ENCODE assay signal across 1 cellular context in the genomic region with DNA sequence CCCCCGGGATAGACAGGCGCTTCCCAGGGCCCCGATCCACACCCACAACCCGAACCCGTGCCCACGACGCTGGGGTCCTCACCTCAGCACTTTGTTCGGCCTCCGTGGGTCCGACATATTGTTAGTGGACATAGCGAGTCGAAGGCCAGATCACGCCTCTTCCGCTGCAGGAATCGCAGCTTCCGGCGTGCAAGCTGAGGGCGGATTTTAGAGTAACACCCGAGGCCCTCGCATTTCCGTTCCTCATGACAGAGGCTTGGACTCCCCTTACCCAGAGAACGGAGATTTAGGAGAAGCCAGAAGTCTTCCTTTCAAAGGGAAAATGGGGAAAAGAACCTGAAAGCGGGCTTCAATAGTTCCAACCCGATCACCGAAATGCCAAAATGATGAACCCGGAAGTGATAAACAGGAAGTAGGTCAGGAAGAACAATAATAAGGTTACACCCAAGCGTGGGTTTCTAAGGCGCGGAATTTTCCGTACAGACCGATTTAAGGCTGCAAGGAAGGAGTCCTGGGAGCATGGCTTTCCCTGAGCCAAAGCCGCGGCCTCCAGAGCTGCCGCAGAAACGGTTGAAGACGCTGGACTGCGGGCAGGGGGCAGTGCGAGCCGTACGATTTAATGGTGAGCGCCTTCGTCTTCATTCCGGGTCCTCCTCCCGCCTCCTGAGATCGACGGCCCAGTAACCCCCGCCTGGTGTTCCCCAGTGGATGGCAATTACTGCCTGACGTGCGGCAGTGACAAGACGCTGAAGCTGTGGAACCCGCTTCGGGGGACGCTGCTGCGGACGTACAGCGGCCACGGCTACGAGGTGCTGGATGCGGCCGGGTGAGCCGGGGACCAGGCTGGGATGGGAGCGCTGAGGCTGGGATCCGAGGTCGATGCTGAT.
A peak's percentile ranks its signal among the peaks of the same experiment; 100 is the strongest.
TF ChIP-seq lines count a peak whose summit lies in the region.

No MANE protein-coding gene starts in this region.

TF ChIP-seq in GM12878, 131 proteins besides CTCF, POLR2A, EP300 and RAD21 (continued from another document and continues in another):
- TF ChIP-seq, protein P1, sequence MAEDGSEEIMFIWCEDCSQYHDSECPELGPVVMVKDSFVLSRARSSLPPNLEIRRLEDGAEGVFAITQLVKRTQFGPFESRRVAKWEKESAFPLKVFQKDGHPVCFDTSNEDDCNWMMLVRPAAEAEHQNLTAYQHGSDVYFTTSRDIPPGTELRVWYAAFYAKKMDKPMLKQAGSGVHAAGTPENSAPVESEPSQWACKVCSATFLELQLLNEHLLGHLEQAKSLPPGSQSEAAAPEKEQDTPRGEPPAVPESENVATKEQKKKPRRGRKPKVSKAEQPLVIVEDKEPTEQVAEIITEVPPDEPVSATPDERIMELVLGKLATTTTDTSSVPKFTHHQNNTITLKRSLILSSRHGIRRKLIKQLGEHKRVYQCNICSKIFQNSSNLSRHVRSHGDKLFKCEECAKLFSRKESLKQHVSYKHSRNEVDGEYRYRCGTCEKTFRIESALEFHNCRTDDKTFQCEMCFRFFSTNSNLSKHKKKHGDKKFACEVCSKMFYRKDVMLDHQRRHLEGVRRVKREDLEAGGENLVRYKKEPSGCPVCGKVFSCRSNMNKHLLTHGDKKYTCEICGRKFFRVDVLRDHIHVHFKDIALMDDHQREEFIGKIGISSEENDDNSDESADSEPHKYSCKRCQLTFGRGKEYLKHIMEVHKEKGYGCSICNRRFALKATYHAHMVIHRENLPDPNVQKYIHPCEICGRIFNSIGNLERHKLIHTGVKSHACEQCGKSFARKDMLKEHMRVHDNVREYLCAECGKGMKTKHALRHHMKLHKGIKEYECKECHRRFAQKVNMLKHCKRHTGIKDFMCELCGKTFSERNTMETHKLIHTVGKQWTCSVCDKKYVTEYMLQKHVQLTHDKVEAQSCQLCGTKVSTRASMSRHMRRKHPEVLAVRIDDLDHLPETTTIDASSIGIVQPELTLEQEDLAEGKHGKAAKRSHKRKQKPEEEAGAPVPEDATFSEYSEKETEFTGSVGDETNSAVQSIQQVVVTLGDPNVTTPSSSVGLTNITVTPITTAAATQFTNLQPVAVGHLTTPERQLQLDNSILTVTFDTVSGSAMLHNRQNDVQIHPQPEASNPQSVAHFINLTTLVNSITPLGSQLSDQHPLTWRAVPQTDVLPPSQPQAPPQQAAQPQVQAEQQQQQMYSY (CRISPR knock-in tag; IDR thresholded peaks at IDR 0.05), result no peak
- TF ChIP-seq MYB (IDR thresholded peaks at IDR 0.05; ENCODE audit: borderline replicate concordance, low read depth, low read length) (no peak), RFX5 (IDR thresholded peaks at IDR 0.05; ENCODE audit: low read depth, low read length) (no peak; the same call in 1 of the 2 replicates), NR2C2 (IDR thresholded peaks at IDR 0.05; ENCODE audit: borderline replicate concordance, control insufficient read depth, insufficient read length, low read depth) (no peak), ZNF24 (IDR thresholded peaks at IDR 0.05) (peak; percentile 39; the same call in 1 of the 2 replicates), E2F4 (IDR thresholded peaks at IDR 0.05; ENCODE audit: low read depth, low read length) (no peak), RELB (IDR thresholded peaks at IDR 0.05; ENCODE audit: low read depth) (peak; percentile 99), BHLHE40 (IDR thresholded peaks at IDR 0.05; ENCODE audit: borderline replicate concordance in 1 of 2, low read depth in 2 of 2, low read length in 1 of 2) (peak in 1 of 2 experiments; percentile 23; a peak in 1 of 4 replicates), FOS (IDR thresholded peaks at IDR 0.05; ENCODE audit: borderline replicate concordance, extremely low read depth, insufficient read length) (no peak), HCFC1 (IDR thresholded peaks at IDR 0.05; ENCODE audit: low read length) (peak; percentile 83), PML (IDR thresholded peaks at IDR 0.05; ENCODE audit: low read length) (peak; percentile 86; the same call in 1 of the 2 replicates), WRNIP1 (IDR thresholded peaks at IDR 0.05; ENCODE audit: borderline replicate concordance, low read depth, low read length) (peak; percentile 93; the same call in 1 of the 2 replicates), ASH2L (IDR thresholded peaks at IDR 0.05; ENCODE audit: borderline replicate concordance, low read depth) (no peak; the same call in 1 of the 2 replicates), BACH1 (IDR thresholded peaks at IDR 0.05; ENCODE audit: borderline replicate concordance) (no peak), BCL11A (IDR thresholded peaks at IDR 0.05; ENCODE audit: low read depth, low read length) (no peak), CEBPZ (IDR thresholded peaks at IDR 0.05; ENCODE audit: low read depth, low read length) (no peak), MAX (IDR thresholded peaks at IDR 0.05; ENCODE audit: low read depth, low read length) (no peak; the same call in none of the 2 replicates), TCF12 (IDR thresholded peaks at IDR 0.05; ENCODE audit: low read depth, low read length) (no peak), MTA2 (IDR thresholded peaks at IDR 0.05; ENCODE audit: low read depth) (peak; percentile 93), SUZ12 (IDR thresholded peaks at IDR 0.05; ENCODE audit: unreplicated experiment) (no peak), SIX5 (IDR thresholded peaks at IDR 0.05; ENCODE audit: low read depth, low read length, severe bottlenecking) (peak; percentile 56), SMAD5 (IDR thresholded peaks at IDR 0.05; ENCODE audit: low read depth) (peak; percentile 61; the same call in 1 of the 2 replicates), PAX5 (IDR thresholded peaks at IDR 0.05; ENCODE audit: borderline replicate concordance, low read depth, low read length) (no peak), HDAC6 (IDR thresholded peaks at IDR 0.05; ENCODE audit: unreplicated experiment) (no peak), RBBP5 (conservative IDR thresholded peaks at IDR 0.05) (no peak), E2F8 (IDR thresholded peaks at IDR 0.05; ENCODE audit: low read depth, partially characterized antibody) (peak; percentile 100), SREBF2 (IDR thresholded peaks at IDR 0.05; ENCODE audit: low read length) (peak; percentile 65), MTA3 (IDR thresholded peaks at IDR 0.05; ENCODE audit: borderline replicate concordance, low read length) (no peak), USF2 (IDR thresholded peaks at IDR 0.05; ENCODE audit: borderline replicate concordance, low read depth, low read length) (no peak), SRF (IDR thresholded peaks at IDR 0.05; ENCODE audit: low read depth in 2 of 2, low read length in 2 of 2) (peak; percentile 4 to 56; a peak in 1 of 4 replicates), ZZZ3 (IDR thresholded peaks at IDR 0.05; ENCODE audit: control insufficient read depth, insufficient read length, low read depth) (no peak), CHD2 (IDR thresholded peaks at IDR 0.05; ENCODE audit: borderline replicate concordance, low read depth, low read length) (no peak; the same call in 1 of the 2 replicates), SUPT20H (IDR thresholded peaks at IDR 0.05; ENCODE audit: borderline replicate concordance, control insufficient read depth, low read depth, low read length) (no peak), CREB1 (IDR thresholded peaks at IDR 0.05; ENCODE audit: low read depth) (peak; percentile 75)
- TF ChIP-seq, protein P2, sequence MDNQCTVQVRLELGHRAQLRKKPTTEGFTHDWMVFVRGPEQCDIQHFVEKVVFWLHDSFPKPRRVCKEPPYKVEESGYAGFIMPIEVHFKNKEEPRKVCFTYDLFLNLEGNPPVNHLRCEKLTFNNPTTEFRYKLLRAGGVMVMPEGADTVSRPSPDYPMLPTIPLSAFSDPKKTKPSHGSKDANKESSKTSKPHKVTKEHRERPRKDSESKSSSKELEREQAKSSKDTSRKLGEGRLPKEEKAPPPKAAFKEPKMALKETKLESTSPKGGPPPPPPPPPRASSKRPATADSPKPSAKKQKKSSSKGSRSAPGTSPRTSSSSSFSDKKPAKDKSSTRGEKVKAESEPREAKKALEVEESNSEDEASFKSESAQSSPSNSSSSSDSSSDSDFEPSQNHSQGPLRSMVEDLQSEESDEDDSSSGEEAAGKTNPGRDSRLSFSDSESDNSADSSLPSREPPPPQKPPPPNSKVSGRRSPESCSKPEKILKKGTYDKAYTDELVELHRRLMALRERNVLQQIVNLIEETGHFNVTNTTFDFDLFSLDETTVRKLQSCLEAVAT (IDR thresholded peaks at IDR 0.05), result peak; percentile 82
- TF ChIP-seq, protein P3, sequence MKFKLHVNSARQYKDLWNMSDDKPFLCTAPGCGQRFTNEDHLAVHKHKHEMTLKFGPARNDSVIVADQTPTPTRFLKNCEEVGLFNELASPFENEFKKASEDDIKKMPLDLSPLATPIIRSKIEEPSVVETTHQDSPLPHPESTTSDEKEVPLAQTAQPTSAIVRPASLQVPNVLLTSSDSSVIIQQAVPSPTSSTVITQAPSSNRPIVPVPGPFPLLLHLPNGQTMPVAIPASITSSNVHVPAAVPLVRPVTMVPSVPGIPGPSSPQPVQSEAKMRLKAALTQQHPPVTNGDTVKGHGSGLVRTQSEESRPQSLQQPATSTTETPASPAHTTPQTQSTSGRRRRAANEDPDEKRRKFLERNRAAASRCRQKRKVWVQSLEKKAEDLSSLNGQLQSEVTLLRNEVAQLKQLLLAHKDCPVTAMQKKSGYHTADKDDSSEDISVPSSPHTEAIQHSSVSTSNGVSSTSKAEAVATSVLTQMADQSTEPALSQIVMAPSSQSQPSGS (IDR thresholded peaks at IDR 0.05; ENCODE audit: low read length), result peak; percentile 68
